Comparison of ENCODE assay signal across 20 cellular contexts in the genomic region with DNA sequence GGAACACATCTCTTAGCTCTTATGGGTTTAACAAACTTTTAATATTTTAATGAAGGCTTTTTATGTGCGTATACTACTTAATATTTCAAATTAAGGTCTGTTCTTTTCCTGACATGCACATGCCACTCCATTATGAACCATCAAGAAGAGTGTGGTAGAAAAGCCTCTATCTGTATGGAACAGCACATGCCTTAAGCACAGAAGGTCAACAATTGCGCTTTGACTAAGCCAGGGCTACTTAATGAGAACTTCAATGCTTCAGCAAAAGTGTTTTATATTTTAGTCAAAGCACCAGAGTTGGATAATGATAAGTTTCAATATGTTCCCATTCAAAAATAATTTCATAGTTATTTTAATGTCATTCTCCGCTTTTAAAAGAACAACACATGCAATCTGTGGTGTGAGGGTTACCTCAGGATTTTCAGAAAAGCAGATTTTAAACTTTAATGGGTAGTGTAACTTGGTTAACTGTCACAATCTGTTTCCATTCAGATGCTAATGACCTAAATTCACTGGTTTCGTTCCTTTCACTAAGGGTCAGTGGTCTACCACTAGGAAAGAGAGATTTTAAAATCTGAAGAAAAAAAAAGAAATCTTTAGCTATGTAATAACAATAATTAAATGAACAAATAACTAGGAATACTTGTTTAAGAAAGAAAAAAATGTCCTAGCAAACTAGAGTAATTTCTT.
A peak's percentile ranks its signal among the peaks of the same experiment; 100 is the strongest.
DNase-seq lines count a peak whose midpoint lies in the region; ATAC-seq and TF ChIP-seq lines count a peak whose summit lies in the region.
"Had no signal": no experiment of that assay in that cellular context is flagged by ENCODE, and none has a peak within 500 bp of the region (broad histone marks: within the 10 kb centered on the region; RNA-seq: fewer than 3 reads in every experiment).

No MANE protein-coding gene starts in this region.

- DNase-seq in HAP-1 (ENCODE audit: low spot score in 2 of 2): peak; percentile 8 to 38
- DNase-seq in WTC11 (ENCODE audit: low spot score): no peak
- DNase-seq in iPS DF 4.7 (ENCODE audit: extremely low read depth, low spot score): peak; percentile 19
- peak; percentile 8 for DNase-seq in neural progenitor cell (ENCODE audit: low spot score)
- DNase-seq in activated T-cell treated with anti-CD3 and anti-CD28 coated beads, Interleukin-2, amount 50 U/mL, for 72 hours: no peak
- no peak for DNase-seq in natural killer cell treated with Interleukin-12 subunit alpha and Interleukin-12 subunit beta and Interleukin-15 and Interleukin-18, amount 100 ng/mL, for 72 hours (ENCODE audit: low spot score)
- DNase-seq in NCI-H1092 treated with DMSO at 0.1 percent for 48 hours (lab: John Stamatoyannopoulos, UW): no peak
- DNase-seq in SW480 (ENCODE audit: low spot score): no peak
- DNase-seq: Calu3; CD8-positive, alpha-beta T cell; DND-41; EL; HFFc6; KBM-7 had no signal

- no peaks in the 10 kb centered on the region for H3F3A ChIP-seq in neural progenitor cell (ENCODE audit: low read depth)

- H3K4me2 ChIP-seq in neural progenitor cell: peak overlapping the region; percentile 29
- H3K4me2 ChIP-seq: BLaER1 treated with 17β-estradiol and CSF1 and Interleukin-3, amounts not matched to agents 10 nM and 100 nM had no signal

- no peaks in the 10 kb centered on the region for H4K20me1 ChIP-seq in neural progenitor cell (ENCODE audit: low read depth)
- H4K20me1 ChIP-seq: BLaER1 treated with 17β-estradiol and CSF1 and Interleukin-3, amounts not matched to agents 10 nM and 100 nM had no signal

- no peak overlapping the region for H2AFZ ChIP-seq in neural progenitor cell (replicated peaks)

- H3K4me1 ChIP-seq in HAP-1 (peaks cover 14% of the 10 kb centered on the region), neural progenitor cell (peaks cover 12% of the 10 kb centered on the region)
- H3K4me1 ChIP-seq: BLaER1 treated with 17β-estradiol and CSF1 and Interleukin-3, amounts not matched to agents 10 nM and 100 nM had no signal

- H3K9me3 ChIP-seq in HAP-1 (no peaks in the 10 kb centered on the region), neural progenitor cell (ENCODE audit: low read depth) (no peaks in the 10 kb centered on the region)
- H3K9me3 ChIP-seq: BLaER1 treated with 17β-estradiol and CSF1 and Interleukin-3, amounts not matched to agents 10 nM and 100 nM had no signal

- in situ Hi-C loops in HAP-1 (cut with MboI; ENCODE audit: low sequenced_read_pairs): no loop called here

- H3K27me3 Mint-ChIP-seq in WTC11 (ENCODE audit: low read depth): no peaks in the 10 kb centered on the region
- peaks cover 3% of the 10 kb centered on the region for H3K27me3 Mint-ChIP-seq in neural progenitor cell (ENCODE audit: insufficient read depth, low read depth)
- H3K27me3 Mint-ChIP-seq in activated T-cell treated with anti-CD3 and anti-CD28 coated beads, Interleukin-2, amount 50 U/mL, for 72 hours (ENCODE audit: low read depth): no peaks in the 10 kb centered on the region
- H3K27me3 Mint-ChIP-seq in natural killer cell treated with Interleukin-12 subunit alpha and Interleukin-12 subunit beta and Interleukin-15 and Interleukin-18, amount 100 ng/mL, for 72 hours: no peaks in the 10 kb centered on the region
- H3K27me3 Mint-ChIP-seq: B cell, IgD-negative memory B cell had no signal

- H3K36me3 Mint-ChIP-seq in WTC11: no peaks in the 10 kb centered on the region
- no peaks in the 10 kb centered on the region for H3K36me3 Mint-ChIP-seq in neural progenitor cell
- peaks cover 4 to 5% of the 10 kb centered on the region in 2 donors for H3K36me3 Mint-ChIP-seq in activated T-cell treated with anti-CD3 and anti-CD28 coated beads, Interleukin-2, amount 50 U/mL, for 72 hours (ENCODE audit: insufficient read depth in 2 of 2)
- peaks cover 8% of the 10 kb centered on the region for H3K36me3 Mint-ChIP-seq in natural killer cell treated with Interleukin-12 subunit alpha and Interleukin-12 subunit beta and Interleukin-15 and Interleukin-18, amount 100 ng/mL, for 72 hours
- H3K36me3 Mint-ChIP-seq: CD8-positive, alpha-beta T cell; IgD-negative memory B cell had no signal

- peaks cover 8% of the 10 kb centered on the region for H3K9me3 Mint-ChIP-seq in WTC11
- no peaks in the 10 kb centered on the region for H3K9me3 Mint-ChIP-seq in neural progenitor cell
- peaks cover 15 to 23% of the 10 kb centered on the region in 2 donors for H3K9me3 Mint-ChIP-seq in activated T-cell treated with anti-CD3 and anti-CD28 coated beads, Interleukin-2, amount 50 U/mL, for 72 hours
- peaks cover 18% of the 10 kb centered on the region for H3K9me3 Mint-ChIP-seq in natural killer cell treated with Interleukin-12 subunit alpha and Interleukin-12 subunit beta and Interleukin-15 and Interleukin-18, amount 100 ng/mL, for 72 hours

- H3K27ac ChIP-seq in neural progenitor cell: no peak overlapping the region
- H3K27ac ChIP-seq: BLaER1 treated with 17β-estradiol and CSF1 and Interleukin-3, amounts not matched to agents 10 nM and 100 nM had no signal

- POLR2A ChIA-PET in WTC11 (lab: Charles Lee): no interaction called here

- H3K9ac ChIP-seq in neural progenitor cell: no peak overlapping the region
- H3K9ac ChIP-seq: BLaER1 treated with 17β-estradiol and CSF1 and Interleukin-3, amounts not matched to agents 10 nM and 100 nM had no signal

- no peaks in the 10 kb centered on the region for H3K79me2 ChIP-seq in neural progenitor cell (ENCODE audit: low read depth)

- H3K4me3 ChIP-seq in HAP-1: no peak overlapping the region
- no peak overlapping the region for H3K4me3 ChIP-seq in neural progenitor cell
- H3K4me3 ChIP-seq: BLaER1 treated with 17β-estradiol and CSF1 and Interleukin-3, amounts not matched to agents 10 nM and 100 nM; GM12878 had no signal

- H3K4me1 Mint-ChIP-seq in WTC11 (peaks cover 30% of the 10 kb centered on the region), neural progenitor cell (peaks cover 6% of the 10 kb centered on the region)
- no peaks in the 10 kb centered on the region for H3K4me1 Mint-ChIP-seq in activated T-cell treated with anti-CD3 and anti-CD28 coated beads, Interleukin-2, amount 50 U/mL, for 72 hours (ENCODE audit: low read depth)
- no peaks in the 10 kb centered on the region for H3K4me1 Mint-ChIP-seq in natural killer cell treated with Interleukin-12 subunit alpha and Interleukin-12 subunit beta and Interleukin-15 and Interleukin-18, amount 100 ng/mL, for 72 hours (ENCODE audit: low read depth in 2 of 2)
- H3K4me1 Mint-ChIP-seq: B cell, IgD-negative memory B cell had no signal

- H3K4me3 Mint-ChIP-seq in WTC11: peak overlapping the region; percentile 29; the same call in 1 of the 2 replicates
- no peak overlapping the region for H3K4me3 Mint-ChIP-seq in neural progenitor cell
- no peak overlapping the region for H3K4me3 Mint-ChIP-seq in activated T-cell treated with anti-CD3 and anti-CD28 coated beads, Interleukin-2, amount 50 U/mL, for 72 hours
- H3K4me3 Mint-ChIP-seq in natural killer cell treated with Interleukin-12 subunit alpha and Interleukin-12 subunit beta and Interleukin-15 and Interleukin-18, amount 100 ng/mL, for 72 hours: no peak overlapping the region
- H3K4me3 Mint-ChIP-seq: B cell; CD8-positive, alpha-beta T cell; HFFc6; IgD-negative memory B cell had no signal

- CTCF ChIA-PET in WTC11 (lab: Charles Lee): no interaction called here

- no peaks in the 10 kb centered on the region for H3K36me3 ChIP-seq in HAP-1 (replicated peaks)
- no peaks in the 10 kb centered on the region for H3K36me3 ChIP-seq in neural progenitor cell
- H3K36me3 ChIP-seq: BLaER1 treated with 17β-estradiol and CSF1 and Interleukin-3, amounts not matched to agents 10 nM and 100 nM had no signal

- peak; percentile 73 for ATAC-seq in WTC11
- no peak for ATAC-seq in activated T-cell treated with anti-CD3 and anti-CD28 coated beads, Interleukin-2, amount 50 U/mL, for 72 hours (replicated peaks in 1 of 2)
- ATAC-seq in natural killer cell treated with Interleukin-12 subunit alpha and Interleukin-12 subunit beta and Interleukin-15 and Interleukin-18, amount 100 ng/mL, for 72 hours: no peak
- ATAC-seq: CD8-positive, alpha-beta T cell; GM12878; HCT116; HepG2 had no signal

- H3K27ac Mint-ChIP-seq in WTC11: no peak overlapping the region; the same call in none of the 2 replicates
- no peak overlapping the region for H3K27ac Mint-ChIP-seq in neural progenitor cell
- H3K27ac Mint-ChIP-seq in activated T-cell treated with anti-CD3 and anti-CD28 coated beads, Interleukin-2, amount 50 U/mL, for 72 hours: no peak overlapping the region
- H3K27ac Mint-ChIP-seq in natural killer cell treated with Interleukin-12 subunit alpha and Interleukin-12 subunit beta and Interleukin-15 and Interleukin-18, amount 100 ng/mL, for 72 hours: no peak overlapping the region
- H3K27ac Mint-ChIP-seq: B cell; CD8-positive, alpha-beta T cell; HFFc6; IgD-negative memory B cell had no signal

- H3K27me3 ChIP-seq in HAP-1 (ENCODE audit: low read depth) (no peaks in the 10 kb centered on the region), neural progenitor cell (no peaks in the 10 kb centered on the region)
- H3K27me3 ChIP-seq: BLaER1 treated with 17β-estradiol and CSF1 and Interleukin-3, amounts not matched to agents 10 nM and 100 nM had no signal

- TF ChIP-seq CTCF in WTC11 (IDR thresholded peaks at IDR 0.05): no peak
- TF ChIP-seq CTCF in neural progenitor cell (IDR thresholded peaks at IDR 0.05): no peak

TF ChIP-seq in WTC11, 78 proteins besides CTCF, POLR2A, EP300 and RAD21 (continues in another document):
- no peak for TF ChIP-seq NR3C1 (CRISPR knock-in tag; conservative IDR thresholded peaks at IDR 0.05; ENCODE audit: low read depth)
- TF ChIP-seq NFATC4 (CRISPR knock-in tag; IDR thresholded peaks at IDR 0.05): no peak
- no peak for TF ChIP-seq ESRRA (CRISPR knock-in tag; IDR thresholded peaks at IDR 0.05; ENCODE audit: borderline replicate concordance)
- TF ChIP-seq, protein P1, sequence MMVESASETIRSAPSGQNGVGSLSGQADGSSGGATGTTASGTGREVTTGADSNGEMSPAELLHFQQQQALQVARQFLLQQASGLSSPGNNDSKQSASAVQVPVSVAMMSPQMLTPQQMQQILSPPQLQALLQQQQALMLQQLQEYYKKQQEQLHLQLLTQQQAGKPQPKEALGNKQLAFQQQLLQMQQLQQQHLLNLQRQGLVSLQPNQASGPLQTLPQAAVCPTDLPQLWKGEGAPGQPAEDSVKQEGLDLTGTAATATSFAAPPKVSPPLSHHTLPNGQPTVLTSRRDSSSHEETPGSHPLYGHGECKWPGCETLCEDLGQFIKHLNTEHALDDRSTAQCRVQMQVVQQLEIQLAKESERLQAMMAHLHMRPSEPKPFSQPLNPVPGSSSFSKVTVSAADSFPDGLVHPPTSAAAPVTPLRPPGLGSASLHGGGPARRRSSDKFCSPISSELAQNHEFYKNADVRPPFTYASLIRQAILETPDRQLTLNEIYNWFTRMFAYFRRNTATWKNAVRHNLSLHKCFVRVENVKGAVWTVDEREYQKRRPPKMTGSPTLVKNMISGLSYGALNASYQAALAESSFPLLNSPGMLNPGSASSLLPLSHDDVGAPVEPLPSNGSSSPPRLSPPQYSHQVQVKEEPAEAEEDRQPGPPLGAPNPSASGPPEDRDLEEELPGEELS (CRISPR knock-in tag; IDR thresholded peaks at IDR 0.05): no peak

Comparison
In these comparisons a context has a peak if more than half of its experiments do, and no peak if none do; other contexts are left out.
1. DNase-seq: peak in HAP-1 (2 of 2), iPS DF 4.7 (single experiment) and neural progenitor cell (single experiment); none in WTC11 (single experiment), activated T-cell treated with anti-CD3 and anti-CD28 coated beads, Interleukin-2, amount 50 U/mL, for 72 hours (0 of 2), natural killer cell treated with Interleukin-12 subunit alpha and Interleukin-12 subunit beta and Interleukin-15 and Interleukin-18, amount 100 ng/mL, for 72 hours (single experiment), NCI-H1092 treated with DMSO at 0.1 percent for 48 hours (single experiment) and SW480 (single experiment).